In genomic region chr17:47736501-47737211, GRCh38 we compare ENCODE assay signal across 17 cellular contexts. TPM values are rescaled to one million over a fixed set of nuclear protein-coding genes. Genes with fewer than 3 reads are reported as not detected.
DNase-seq lines count a peak whose midpoint lies in the region; ATAC-seq and TF ChIP-seq lines count a peak whose summit lies in the region.
"Had no signal": no experiment of that assay in that cellular context is flagged by ENCODE, and none has a peak within 500 bp of the region (broad histone marks: within the 10 kb centered on the region; RNA-seq: fewer than 3 reads in every experiment).

No MANE protein-coding gene starts in this region.

- H3K36me3 Mint-ChIP-seq in activated CD4-positive, alpha-beta memory T cell treated with anti-CD3 and anti-CD28 coated beads for 36 hours, result peaks cover 50% of the 10 kb centered on the region
- peaks cover 33 to 55% (median 40%) of the 10 kb centered on the region in 3 donors for H3K36me3 Mint-ChIP-seq in immature natural killer cell
- H3K36me3 Mint-ChIP-seq in stimulated activated naive B cell treated with anti-CD40 and anti-IgM and Interleukin-4, amounts not matched to agents 10 μg/mL and 1 μg/mL and 100 μg/mL, for 72 hours, result no peaks in the 10 kb centered on the region

- H3K4me1 Mint-ChIP-seq in activated CD4-positive, alpha-beta memory T cell treated with anti-CD3 and anti-CD28 coated beads for 36 hours (ENCODE audit: low read depth), result peaks cover 61% of the 10 kb centered on the region
- peaks cover 67 to 69% of the 10 kb centered on the region in 2 donors for H3K4me1 Mint-ChIP-seq in immature natural killer cell
- peaks cover 48 to 67% of the 10 kb centered on the region in 2 donors for H3K4me1 Mint-ChIP-seq in stimulated activated naive B cell treated with anti-CD40 and anti-IgM and Interleukin-4, amounts not matched to agents 10 μg/mL and 1 μg/mL and 100 μg/mL, for 72 hours

- DNase-seq in activated T-cell treated with anti-CD3 and anti-CD28 coated beads, Interleukin-2, amount 50 U/mL, for 1 hour, result peak; percentile 15
- DNase-seq in activated T-cell treated with anti-CD3 and anti-CD28 coated beads for 4 hours, result no peak
- no peak for DNase-seq in activated CD4-positive, alpha-beta memory T cell treated with anti-CD3 and anti-CD28 coated beads for 36 hours
- no peak for DNase-seq in immature natural killer cell
- no peak for DNase-seq in stimulated activated naive B cell treated with anti-CD40 and anti-IgM and Interleukin-4, amounts not matched to agents 10 μg/mL and 1 μg/mL and 100 μg/mL, for 72 hours
- no peak for DNase-seq in foreskin keratinocyte
- DNase-seq in stimulated activated naive CD4-positive, alpha-beta T cell treated with Interleukin-2 at 50 U/mL for 16 hours (lab: John Stamatoyannopoulos, UW), result no peak
- DNase-seq: cortex of kidney; GF-D8; heart right ventricle; NCI-H2081 treated with DMSO at 0.1 percent for 48 hours; RPMI8226; stimulated activated CD4-positive, alpha-beta T cell treated with anti-CD3 and anti-CD28 coated beads, Interleukin-1b, Interleukin-23, amount 100 ng/mL, for 48 hours had no signal

- no peaks in the 10 kb centered on the region for H3K9me3 Mint-ChIP-seq in activated CD4-positive, alpha-beta memory T cell treated with anti-CD3 and anti-CD28 coated beads for 36 hours
- peaks cover 0 to 7% (median 0%) of the 10 kb centered on the region in 6 donors for H3K9me3 Mint-ChIP-seq in immature natural killer cell
- H3K9me3 Mint-ChIP-seq in stimulated activated naive B cell treated with anti-CD40 and anti-IgM and Interleukin-4, amounts not matched to agents 10 μg/mL and 1 μg/mL and 100 μg/mL, for 72 hours, result no peaks in the 10 kb centered on the region

- no peak for TF ChIP-seq CTCF in foreskin keratinocyte (conservative IDR thresholded peaks at IDR 0.05)

- H3K4me1 ChIP-seq in foreskin keratinocyte, result no peaks in the 10 kb centered on the region

- CTCF ChIA-PET in activated CD4-positive, alpha-beta memory T cell treated with anti-CD3 and anti-CD28 coated beads for 36 hours (lab: Charles Lee), result interaction anchor here (0.9 to 6.2 kb wide), 6 partner anchors 19 to 54 kb away, joined by 3 to 57 read pairs (median 11); no protein-coding TSS in a partner anchor

- H3K27ac ChIP-seq in foreskin keratinocyte, result no peak overlapping the region

- POLR2A ChIA-PET in activated CD4-positive, alpha-beta memory T cell treated with anti-CD3 and anti-CD28 coated beads for 36 hours (lab: Charles Lee), result interaction anchor here (0.9 to 5.2 kb wide), 9 partner anchors 10 to 87 kb away, joined by 3 to 29 read pairs (median 4); partner anchors contain the start of gene KPNB1

- H3K27ac Mint-ChIP-seq in activated CD4-positive, alpha-beta memory T cell treated with anti-CD3 and anti-CD28 coated beads for 36 hours, result peak overlapping the region; percentile 93
- peak overlapping the region; percentile 93 to 99 (median 98) for H3K27ac Mint-ChIP-seq in immature natural killer cell
- peak overlapping the region; percentile 16 for H3K27ac Mint-ChIP-seq in stimulated activated naive B cell treated with anti-CD40 and anti-IgM and Interleukin-4, amounts not matched to agents 10 μg/mL and 1 μg/mL and 100 μg/mL, for 72 hours

- no peak for ATAC-seq in stimulated activated naive B cell treated with anti-CD40 and anti-IgM and Interleukin-4, amounts not matched to agents 10 μg/mL and 1 μg/mL and 100 μg/mL, for 72 hours (replicated peaks)
- ATAC-seq in foreskin keratinocyte (no peak), GM21390 (IDR thresholded peaks at IDR 0.05; ENCODE audit: unreplicated experiment) (no peak)
- ATAC-seq: esophagus mucosa, heart right ventricle had no signal

- no peaks in the 10 kb centered on the region for H3K27me3 Mint-ChIP-seq in activated CD4-positive, alpha-beta memory T cell treated with anti-CD3 and anti-CD28 coated beads for 36 hours
- peaks cover 21 to 46% (median 41%) of the 10 kb centered on the region in 3 donors for H3K27me3 Mint-ChIP-seq in immature natural killer cell (ENCODE audit: low read depth in 3 of 3)
- peaks cover 0 to 13% of the 10 kb centered on the region in 2 donors for H3K27me3 Mint-ChIP-seq in stimulated activated naive B cell treated with anti-CD40 and anti-IgM and Interleukin-4, amounts not matched to agents 10 μg/mL and 1 μg/mL and 100 μg/mL, for 72 hours

- intact Hi-C loops in activated CD4-positive, alpha-beta memory T cell treated with anti-CD3 and anti-CD28 coated beads for 36 hours (cut with micrococcal nuclease), result no loop called here

- H3K27me3 ChIP-seq in foreskin keratinocyte, result peaks cover 55% of the 10 kb centered on the region

- peak overlapping the region; percentile 100 for H3K4me3 Mint-ChIP-seq in activated CD4-positive, alpha-beta memory T cell treated with anti-CD3 and anti-CD28 coated beads for 36 hours
- peak overlapping the region; percentile 92 to 100 (median 100) for H3K4me3 Mint-ChIP-seq in immature natural killer cell
- H3K4me3 Mint-ChIP-seq in stimulated activated naive B cell treated with anti-CD40 and anti-IgM and Interleukin-4, amounts not matched to agents 10 μg/mL and 1 μg/mL and 100 μg/mL, for 72 hours, result no peak overlapping the region

RNA-seq across cellular contexts. Expression of gene TBX21, which starts 3.6 kb away (rescaled TPM):
- 10 to 100 TPM; 57.7 to 58.2 TPM for total RNA-seq in activated CD4-positive, alpha-beta memory T cell treated with anti-CD3 and anti-CD28 coated beads for 36 hours
- polyA plus RNA-seq in immature natural killer cell (100 to 1,000 TPM; 199 to 385 (median 225) TPM), foreskin keratinocyte (not detected in 2 replicates)
- not detected in 2 replicates for total RNA-seq in foreskin keratinocyte
- total RNA-seq: Caco-2, esophagus mucosa had no signal
- polyA plus RNA-seq: aorta had no signal

RNA-seq across cellular contexts. Expression of gene TBKBP1, which starts 42.7 kb away (rescaled TPM):
- 10 to 100 TPM; 11.3 to 13.0 TPM for total RNA-seq in activated CD4-positive, alpha-beta memory T cell treated with anti-CD3 and anti-CD28 coated beads for 36 hours
- polyA plus RNA-seq in immature natural killer cell (1 to 10 TPM; 1.3 to 2.3 (median 2.2) TPM), foreskin keratinocyte (6.2 and 6.9 TPM in 2 replicates)
- total RNA-seq in foreskin keratinocyte, result 7.3 and 8.7 TPM in 2 replicates

Comparison
In these comparisons a context has a peak if more than half of its experiments do, and no peak if none do; other contexts are left out.
1. H3K27ac Mint-ChIP-seq: peak in every context shown above with its lines; median percentile 98 in immature natural killer cell; 93 in activated CD4-positive, alpha-beta memory T cell treated with anti-CD3 and anti-CD28 coated beads for 36 hours; 16 in stimulated activated naive B cell treated with anti-CD40 and anti-IgM and Interleukin-4, amounts not matched to agents 10 μg/mL and 1 μg/mL and 100 μg/mL, for 72 hours.
2. H3K4me3 Mint-ChIP-seq: peak in activated CD4-positive, alpha-beta memory T cell treated with anti-CD3 and anti-CD28 coated beads for 36 hours (single experiment) and immature natural killer cell (5 of 5); none in stimulated activated naive B cell treated with anti-CD40 and anti-IgM and Interleukin-4, amounts not matched to agents 10 μg/mL and 1 μg/mL and 100 μg/mL, for 72 hours (0 of 2).
3. RNA of gene TBX21, which starts 3.6 kb away (total RNA-seq): 57.7 to 58.2 TPM in activated CD4-positive, alpha-beta memory T cell treated with anti-CD3 and anti-CD28 coated beads for 36 hours; not detected in foreskin keratinocyte; every median in the first group is over 10 times any median in the second.